ENCODE assay signal across 15 cellular contexts in the genomic region with DNA sequence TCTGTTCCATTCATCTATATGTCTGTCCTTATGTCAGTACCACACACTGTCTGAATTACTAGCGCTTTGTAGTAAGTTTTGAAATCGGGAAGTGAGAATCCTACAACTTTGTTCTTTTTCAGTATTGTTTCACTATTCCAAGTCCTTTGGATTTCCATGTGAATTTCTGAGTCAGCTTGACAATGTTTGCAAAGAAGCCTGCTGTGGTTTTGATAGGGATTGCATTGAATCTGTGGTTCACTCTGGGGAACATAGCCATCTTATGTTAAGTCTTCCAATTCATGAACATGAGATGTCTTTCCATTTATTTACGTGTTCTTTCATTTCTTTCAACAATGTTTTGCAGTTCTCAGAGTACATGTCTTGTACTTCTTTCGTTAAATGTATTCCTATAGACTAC. TPM values are rescaled to one million over a fixed set of nuclear protein-coding genes. Genes with fewer than 3 reads are reported as not detected.
DNase-seq lines count a peak whose midpoint lies in the region; ATAC-seq and TF ChIP-seq lines count a peak whose summit lies in the region.
"Had no signal": no experiment of that assay in that cellular context is flagged by ENCODE, and none has a peak within 500 bp of the region (broad histone marks: within the 10 kb centered on the region; RNA-seq: fewer than 3 reads in every experiment).

No MANE protein-coding gene starts in this region.

- no peak overlapping the region for H2AK5ac ChIP-seq in trophoblast cell (ENCODE audit: low read length)

- intact Hi-C loops in mammary epithelial cell (cut with micrococcal nuclease), result no loop called here

- no peak overlapping the region for H3K4me2 ChIP-seq in mammary epithelial cell (ENCODE audit: insufficient read depth, low read depth, low read length)
- H3K4me2 ChIP-seq in trophoblast cell (ENCODE audit: low read length), result no peak overlapping the region

- peak; percentile 47 for DNase-seq in AG09309 (ENCODE audit: low read depth)
- peak; percentile 85 for DNase-seq in LHCN-M2 (ENCODE audit: low read depth)
- peak; percentile 41 for DNase-seq in mammary epithelial cell
- DNase-seq in kidney tubule cell (ENCODE audit: low spot score), result peak; percentile 79
- no peak for DNase-seq in HAP-1 (ENCODE audit: low spot score in 2 of 2)
- DNase-seq in trophoblast cell, result no peak
- DNase-seq in effector memory CD4-positive, alpha-beta T cell, result no peak
- DNase-seq: BE2C, colonic mucosa, DND-41, NCI-H2107, uterus had no signal

- WGBS in mammary epithelial cell (ENCODE audit: low coverage, missing lambda C conversion rate), result 98% methylated on average over 4 of the region's 4 CpGs
- no CpG with 5 or more reads among the region's 4 CpGs for WGBS in trophoblast cell (ENCODE audit: extremely low coverage, insufficient coverage, insufficient read length)

- H3K4me3 ChIP-seq in AG09309 (ENCODE audit: control insufficient read depth, low read depth, low read length), result no peak overlapping the region
- H3K4me3 ChIP-seq in mammary epithelial cell (replicated peaks in 1 of 3; ENCODE audit: insufficient read depth in 1 of 3, low read depth in 2 of 3, low read length in 3 of 3), result no peak overlapping the region
- H3K4me3 ChIP-seq in HAP-1, result no peak overlapping the region
- H3K4me3 ChIP-seq in trophoblast cell (ENCODE audit: low read depth, low read length), result no peak overlapping the region
- H3K4me3 ChIP-seq in effector memory CD4-positive, alpha-beta T cell (ENCODE audit: insufficient read depth, low read depth, low read length, poor library complexity, severe bottlenecking), result no peak overlapping the region
- H3K4me3 ChIP-seq: colonic mucosa, uterus had no signal

- no peak overlapping the region for H2BK5ac ChIP-seq in trophoblast cell (ENCODE audit: low read depth, low read length, poor library complexity)

- H4K12ac ChIP-seq in trophoblast cell (ENCODE audit: low read depth, low read length), result no peak overlapping the region

- no peak for TF ChIP-seq CTCF in AG09309 (IDR thresholded peaks at IDR 0.05; ENCODE audit: control insufficient read depth, insufficient read depth, low read depth, low read length, missing control alignments)
- no peak for TF ChIP-seq CTCF in mammary epithelial cell (conservative IDR thresholded peaks at IDR 0.05 in 1 of 2, IDR thresholded peaks at IDR 0.05 in 1 of 2; ENCODE audit: extremely low read depth in 1 of 2, insufficient read depth in 1 of 2, low read depth in 1 of 2, low read length in 2 of 2)

- H3K4me1 ChIP-seq in mammary epithelial cell (ENCODE audit: insufficient read depth, low read length) (peaks cover 26% of the 10 kb centered on the region), HAP-1 (peaks cover 4% of the 10 kb centered on the region; the same call in 1 of the 2 replicates), trophoblast cell (ENCODE audit: control insufficient read depth in 1 of 2, insufficient read depth in 2 of 2, low read length in 2 of 2) (peaks cover 0 to 2% of the 10 kb centered on the region in 2 experiments)
- no peaks in the 10 kb centered on the region for H3K4me1 ChIP-seq in effector memory CD4-positive, alpha-beta T cell (ENCODE audit: control insufficient read depth, insufficient read depth, low read length, poor library complexity, severe bottlenecking)
- H3K4me1 ChIP-seq: BE2C, uterus had no signal

- H2BK120ac ChIP-seq in trophoblast cell (ENCODE audit: insufficient read depth, low read length, poor library complexity), result no peak overlapping the region

- H3K14ac ChIP-seq in trophoblast cell (ENCODE audit: low read length), result no peak overlapping the region

- H3K27ac ChIP-seq in mammary epithelial cell (ENCODE audit: insufficient read depth, low read depth, low read length), result no peak overlapping the region
- no peak overlapping the region for H3K27ac ChIP-seq in trophoblast cell (ENCODE audit: low read depth, low read length)
- H3K27ac ChIP-seq in effector memory CD4-positive, alpha-beta T cell (ENCODE audit: insufficient read depth, low read length, poor library complexity, severe bottlenecking), result no peak overlapping the region
- H3K27ac ChIP-seq: uterus had no signal

- CTCF ChIA-PET in mammary epithelial cell (lab: Charles Lee; ENCODE audit: low non-redundant PET), result no interaction called here

- H2AFZ ChIP-seq in mammary epithelial cell (ENCODE audit: low read depth, low read length) (no peak overlapping the region), trophoblast cell (ENCODE audit: insufficient read depth, low read length, poor library complexity) (no peak overlapping the region)

- H3K27me3 ChIP-seq in mammary epithelial cell (ENCODE audit: insufficient read depth, low read length), result no peaks in the 10 kb centered on the region
- H3K27me3 ChIP-seq in HAP-1 (ENCODE audit: low read depth), result no peaks in the 10 kb centered on the region
- H3K27me3 ChIP-seq in trophoblast cell (ENCODE audit: insufficient read depth, low read length), result no peaks in the 10 kb centered on the region
- H3K27me3 ChIP-seq in effector memory CD4-positive, alpha-beta T cell (replicated peaks; ENCODE audit: control insufficient read depth, insufficient read depth, low read length, poor library complexity, severe bottlenecking), result no peaks in the 10 kb centered on the region
- H3K27me3 ChIP-seq: BE2C, colonic mucosa, uterus had no signal

- no peaks in the 10 kb centered on the region for H4K20me1 ChIP-seq in mammary epithelial cell (ENCODE audit: insufficient read depth, low read length)

- H3K9ac ChIP-seq in mammary epithelial cell (ENCODE audit: insufficient read depth, low read length), result no peak overlapping the region
- H3K9ac ChIP-seq in trophoblast cell (ENCODE audit: low read length), result no peak overlapping the region

- H3K18ac ChIP-seq in trophoblast cell (ENCODE audit: low read length), result no peak overlapping the region

- no peaks in the 10 kb centered on the region for H3K79me2 ChIP-seq in mammary epithelial cell (ENCODE audit: insufficient read depth, low read length)
- no peaks in the 10 kb centered on the region for H3K79me2 ChIP-seq in trophoblast cell (ENCODE audit: control insufficient read depth, insufficient read depth, low read length, poor library complexity)

- no peak overlapping the region for H4K8ac ChIP-seq in trophoblast cell (ENCODE audit: low read depth, low read length)

- BruUV-seq in mammary epithelial cell (replicated peaks; lab: Mats Ljungman, UMichigan), result no TSS peak

- H4K91ac ChIP-seq in trophoblast cell (ENCODE audit: low read depth, low read length), result no peak overlapping the region

- H3K9me3 ChIP-seq in mammary epithelial cell (replicated peaks; ENCODE audit: insufficient read depth, low read length) (no peaks in the 10 kb centered on the region), HAP-1 (no peaks in the 10 kb centered on the region), trophoblast cell (ENCODE audit: insufficient read depth, low read depth, low read length) (no peaks in the 10 kb centered on the region)
- H3K9me3 ChIP-seq in effector memory CD4-positive, alpha-beta T cell (ENCODE audit: control insufficient read depth, low read length), result no peaks in the 10 kb centered on the region
- H3K9me3 ChIP-seq: BE2C, colonic mucosa, uterus had no signal

- in situ Hi-C loops in mammary epithelial cell (cut with MboI; ENCODE audit: low sequenced_read_pairs in 2 of 2), result no loop called here
- in situ Hi-C loops in HAP-1 (cut with MboI; ENCODE audit: low sequenced_read_pairs), result no loop called here

- no peak overlapping the region for H3K23ac ChIP-seq in trophoblast cell (ENCODE audit: low read length)

- no peak overlapping the region for H3K4ac ChIP-seq in trophoblast cell (ENCODE audit: low read depth, low read length)

- ATAC-seq in GM21723 (IDR thresholded peaks at IDR 0.05; ENCODE audit: unreplicated experiment), result no peak
- ATAC-seq: WTC11 had no signal

- H2BK12ac ChIP-seq in trophoblast cell (ENCODE audit: low read length), result no peak overlapping the region

- H3K36me3 ChIP-seq in mammary epithelial cell (ENCODE audit: insufficient read depth, low read length), result no peaks in the 10 kb centered on the region
- no peaks in the 10 kb centered on the region for H3K36me3 ChIP-seq in HAP-1 (replicated peaks)
- no peaks in the 10 kb centered on the region for H3K36me3 ChIP-seq in trophoblast cell (ENCODE audit: control insufficient read depth in 1 of 2, insufficient read depth in 2 of 2, low read length in 2 of 2)
- H3K36me3 ChIP-seq in effector memory CD4-positive, alpha-beta T cell (ENCODE audit: control insufficient read depth, insufficient read depth, low read length), result no peaks in the 10 kb centered on the region
- H3K36me3 ChIP-seq: BE2C, colonic mucosa, uterus had no signal

- dilution Hi-C loops in mammary epithelial cell (cut with HindIII; ENCODE audit: low sequenced_read_pairs), result no loop called here

- no peaks in the 10 kb centered on the region for H3K79me1 ChIP-seq in trophoblast cell (ENCODE audit: low read length)

RNA-seq across cellular contexts. Expression of gene SLC3A1, which starts 15.0 kb away (rescaled TPM):
- total RNA-seq in LHCN-M2 (2014; rRNA removed) (0.19 TPM in 1 of 2 replicates, not detected in the other), mammary epithelial cell (not detected)
- 0.01 TPM for polyA plus RNA-seq in LHCN-M2 (2012)
- not detected for polyA plus RNA-seq in mammary epithelial cell
- polyA minus RNA-seq in mammary epithelial cell, result not detected
- 0.25 and 0.30 TPM in 2 replicates for polyA plus RNA-seq in trophoblast cell (2013)
- total RNA-seq: pulmonary artery endothelial cell had no signal

Comparison
In these comparisons a context has a peak if more than half of its experiments do, and no peak if none do; other contexts are left out.
1. DNase-seq: peak in AG09309 (single experiment), LHCN-M2 (single experiment), mammary epithelial cell (single experiment) and kidney tubule cell (single experiment); none in HAP-1 (0 of 2), trophoblast cell (0 of 2) and effector memory CD4-positive, alpha-beta T cell (0 of 3).